In genomic region chr11:32420937-32421532, GRCh38 we compare ENCODE assay signal across 1 cellular context.
TF ChIP-seq lines count a peak whose summit lies in the region.

No MANE protein-coding gene starts in this region.

TF ChIP-seq in K562, 482 proteins besides CTCF, POLR2A, EP300 and RAD21 (continued from another document and continues in another):
- TF ChIP-seq L3MBTL2 (IDR thresholded peaks at IDR 0.05) = peak; percentile 69
- TF ChIP-seq GABPB2 (CRISPR knock-in tag; conservative IDR thresholded peaks at IDR 0.05) = no peak
- TF ChIP-seq USF2 (CRISPR knock-in tag; IDR thresholded peaks at IDR 0.05) = no peak
- TF ChIP-seq MYBL2 (IDR thresholded peaks at IDR 0.05; ENCODE audit: low read depth) = peak; percentile 76
- TF ChIP-seq MYBL2 (CRISPR knock-in tag; IDR thresholded peaks at IDR 0.05; ENCODE audit: borderline replicate concordance) = no peak
- TF ChIP-seq POU5F1 (IDR thresholded peaks at IDR 0.05; ENCODE audit: borderline replicate concordance, low read depth, low read length, partially characterized antibody) = no peak
- TF ChIP-seq, protein P1, sequence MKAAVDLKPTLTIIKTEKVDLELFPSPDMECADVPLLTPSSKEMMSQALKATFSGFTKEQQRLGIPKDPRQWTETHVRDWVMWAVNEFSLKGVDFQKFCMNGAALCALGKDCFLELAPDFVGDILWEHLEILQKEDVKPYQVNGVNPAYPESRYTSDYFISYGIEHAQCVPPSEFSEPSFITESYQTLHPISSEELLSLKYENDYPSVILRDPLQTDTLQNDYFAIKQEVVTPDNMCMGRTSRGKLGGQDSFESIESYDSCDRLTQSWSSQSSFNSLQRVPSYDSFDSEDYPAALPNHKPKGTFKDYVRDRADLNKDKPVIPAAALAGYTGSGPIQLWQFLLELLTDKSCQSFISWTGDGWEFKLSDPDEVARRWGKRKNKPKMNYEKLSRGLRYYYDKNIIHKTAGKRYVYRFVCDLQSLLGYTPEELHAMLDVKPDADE (conservative IDR thresholded peaks at IDR 0.05; ENCODE audit: control insufficient read depth, low read depth, low read length) = peak; percentile 82; the same call in 1 of the 2 replicates
- TF ChIP-seq, protein P2, sequence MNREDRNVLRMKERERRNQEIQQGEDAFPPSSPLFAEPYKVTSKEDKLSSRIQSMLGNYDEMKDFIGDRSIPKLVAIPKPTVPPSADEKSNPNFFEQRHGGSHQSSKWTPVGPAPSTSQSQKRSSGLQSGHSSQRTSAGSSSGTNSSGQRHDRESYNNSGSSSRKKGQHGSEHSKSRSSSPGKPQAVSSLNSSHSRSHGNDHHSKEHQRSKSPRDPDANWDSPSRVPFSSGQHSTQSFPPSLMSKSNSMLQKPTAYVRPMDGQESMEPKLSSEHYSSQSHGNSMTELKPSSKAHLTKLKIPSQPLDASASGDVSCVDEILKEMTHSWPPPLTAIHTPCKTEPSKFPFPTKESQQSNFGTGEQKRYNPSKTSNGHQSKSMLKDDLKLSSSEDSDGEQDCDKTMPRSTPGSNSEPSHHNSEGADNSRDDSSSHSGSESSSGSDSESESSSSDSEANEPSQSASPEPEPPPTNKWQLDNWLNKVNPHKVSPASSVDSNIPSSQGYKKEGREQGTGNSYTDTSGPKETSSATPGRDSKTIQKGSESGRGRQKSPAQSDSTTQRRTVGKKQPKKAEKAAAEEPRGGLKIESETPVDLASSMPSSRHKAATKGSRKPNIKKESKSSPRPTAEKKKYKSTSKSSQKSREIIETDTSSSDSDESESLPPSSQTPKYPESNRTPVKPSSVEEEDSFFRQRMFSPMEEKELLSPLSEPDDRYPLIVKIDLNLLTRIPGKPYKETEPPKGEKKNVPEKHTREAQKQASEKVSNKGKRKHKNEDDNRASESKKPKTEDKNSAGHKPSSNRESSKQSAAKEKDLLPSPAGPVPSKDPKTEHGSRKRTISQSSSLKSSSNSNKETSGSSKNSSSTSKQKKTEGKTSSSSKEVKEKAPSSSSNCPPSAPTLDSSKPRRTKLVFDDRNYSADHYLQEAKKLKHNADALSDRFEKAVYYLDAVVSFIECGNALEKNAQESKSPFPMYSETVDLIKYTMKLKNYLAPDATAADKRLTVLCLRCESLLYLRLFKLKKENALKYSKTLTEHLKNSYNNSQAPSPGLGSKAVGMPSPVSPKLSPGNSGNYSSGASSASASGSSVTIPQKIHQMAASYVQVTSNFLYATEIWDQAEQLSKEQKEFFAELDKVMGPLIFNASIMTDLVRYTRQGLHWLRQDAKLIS (CRISPR knock-in tag; IDR thresholded peaks at IDR 0.05) = 0 out of 2 replicates have a peak, but pooled peaks have one; percentile 42
- TF ChIP-seq MTA1 (IDR thresholded peaks at IDR 0.05; ENCODE audit: borderline replicate concordance) = 0 out of 2 replicates have a peak, but pooled peaks have one; percentile 15
- TF ChIP-seq CREB1 (IDR thresholded peaks at IDR 0.05) = no peak
- TF ChIP-seq CREB1 (CRISPR knock-in tag; IDR thresholded peaks at IDR 0.05) = no peak
- TF ChIP-seq, protein P3, sequence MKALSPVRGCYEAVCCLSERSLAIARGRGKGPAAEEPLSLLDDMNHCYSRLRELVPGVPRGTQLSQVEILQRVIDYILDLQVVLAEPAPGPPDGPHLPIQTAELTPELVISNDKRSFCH (CRISPR knock-in tag; IDR thresholded peaks at IDR 0.05) = no peak
- TF ChIP-seq, protein P3 (tag; IDR thresholded peaks at IDR 0.05) = peak; percentile 73; the same call in 1 of the 2 replicates
- TF ChIP-seq PTTG1 (tag; IDR thresholded peaks at IDR 0.05; ENCODE audit: low read depth) = no peak
- no peak for TF ChIP-seq ATF6 (CRISPR knock-in tag; IDR thresholded peaks at IDR 0.05)
- TF ChIP-seq ZFX (CRISPR knock-in tag; IDR thresholded peaks at IDR 0.05) = peak; percentile 45; the same call in 1 of the 2 replicates
- TF ChIP-seq, protein P4, sequence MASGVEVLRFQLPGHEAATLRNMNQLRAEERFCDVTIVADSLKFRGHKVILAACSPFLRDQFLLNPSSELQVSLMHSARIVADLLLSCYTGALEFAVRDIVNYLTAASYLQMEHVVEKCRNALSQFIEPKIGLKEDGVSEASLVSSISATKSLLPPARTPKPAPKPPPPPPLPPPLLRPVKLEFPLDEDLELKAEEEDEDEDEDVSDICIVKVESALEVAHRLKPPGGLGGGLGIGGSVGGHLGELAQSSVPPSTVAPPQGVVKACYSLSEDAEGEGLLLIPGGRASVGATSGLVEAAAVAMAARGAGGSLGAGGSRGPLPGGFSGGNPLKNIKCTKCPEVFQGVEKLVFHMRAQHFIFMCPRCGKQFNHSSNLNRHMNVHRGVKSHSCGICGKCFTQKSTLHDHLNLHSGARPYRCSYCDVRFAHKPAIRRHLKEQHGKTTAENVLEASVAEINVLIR (CRISPR knock-in tag; IDR thresholded peaks at IDR 0.05) = peak; percentile 23; the same call in 1 of the 2 replicates
- TF ChIP-seq MLLT1 (IDR thresholded peaks at IDR 0.05) = 0 out of 4 replicates have a peak, but pooled peaks of 1 of the 2 experiments have one; percentile 46
- peak; percentile 86 for TF ChIP-seq GATA2 (CRISPR knock-in tag; IDR thresholded peaks at IDR 0.05)
- peak; percentile 65; the same call in 1 of the 2 replicates for TF ChIP-seq BRD4 (IDR thresholded peaks at IDR 0.05)
- no peak for TF ChIP-seq SRSF7 (optimal IDR thresholded peaks at IDR 0.05; ENCODE audit: low read depth, low read length)
- TF ChIP-seq, protein P5, sequence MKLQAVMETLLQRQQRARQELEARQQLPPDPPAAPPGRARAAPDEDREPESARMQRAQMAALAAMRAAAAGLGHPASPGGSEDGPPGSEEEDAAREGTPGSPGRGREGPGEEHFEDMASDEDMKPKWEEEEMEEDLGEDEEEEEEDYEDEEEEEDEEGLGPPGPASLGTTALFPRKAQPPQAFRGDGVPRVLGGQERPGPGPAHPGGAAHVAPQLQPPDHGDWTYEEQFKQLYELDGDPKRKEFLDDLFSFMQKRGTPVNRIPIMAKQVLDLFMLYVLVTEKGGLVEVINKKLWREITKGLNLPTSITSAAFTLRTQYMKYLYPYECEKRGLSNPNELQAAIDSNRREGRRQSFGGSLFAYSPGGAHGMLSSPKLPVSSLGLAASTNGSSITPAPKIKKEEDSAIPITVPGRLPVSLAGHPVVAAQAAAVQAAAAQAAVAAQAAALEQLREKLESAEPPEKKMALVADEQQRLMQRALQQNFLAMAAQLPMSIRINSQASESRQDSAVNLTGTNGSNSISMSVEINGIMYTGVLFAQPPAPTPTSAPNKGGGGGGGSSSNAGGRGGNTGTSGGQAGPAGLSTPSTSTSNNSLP (IDR thresholded peaks at IDR 0.05; ENCODE audit: borderline replicate concordance, low read depth, low read length) = 0 out of 2 replicates have a peak, but pooled peaks have one; percentile 32
- TF ChIP-seq KAT7 (CRISPR knock-in tag; IDR thresholded peaks at IDR 0.05; ENCODE audit: borderline replicate concordance) = no peak
- TF ChIP-seq ZNF76 (CRISPR knock-in tag; IDR thresholded peaks at IDR 0.05; ENCODE audit: borderline replicate concordance) = peak; percentile 61; the same call in 1 of the 2 replicates
- TF ChIP-seq ETV1 (tag; conservative IDR thresholded peaks at IDR 0.05; ENCODE audit: low read depth) = peak; percentile 97
- TF ChIP-seq ZNF133 (CRISPR knock-in tag; IDR thresholded peaks at IDR 0.05) = no peak
- no peak for TF ChIP-seq SNIP1 (IDR thresholded peaks at IDR 0.05; ENCODE audit: low read depth)
- TF ChIP-seq, protein P6, sequence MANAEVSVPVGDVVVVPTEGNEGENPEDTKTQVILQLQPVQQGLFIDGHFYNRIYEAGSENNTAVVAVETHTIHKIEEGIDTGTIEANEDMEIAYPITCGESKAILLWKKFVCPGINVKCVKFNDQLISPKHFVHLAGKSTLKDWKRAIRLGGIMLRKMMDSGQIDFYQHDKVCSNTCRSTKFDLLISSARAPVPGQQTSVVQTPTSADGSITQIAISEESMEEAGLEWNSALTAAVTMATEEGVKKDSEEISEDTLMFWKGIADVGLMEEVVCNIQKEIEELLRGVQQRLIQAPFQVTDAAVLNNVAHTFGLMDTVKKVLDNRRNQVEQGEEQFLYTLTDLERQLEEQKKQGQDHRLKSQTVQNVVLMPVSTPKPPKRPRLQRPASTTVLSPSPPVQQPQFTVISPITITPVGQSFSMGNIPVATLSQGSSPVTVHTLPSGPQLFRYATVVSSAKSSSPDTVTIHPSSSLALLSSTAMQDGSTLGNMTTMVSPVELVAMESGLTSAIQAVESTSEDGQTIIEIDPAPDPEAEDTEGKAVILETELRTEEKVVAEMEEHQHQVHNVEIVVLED (CRISPR knock-in tag; IDR thresholded peaks at IDR 0.05) = no peak
- no peak for TF ChIP-seq ETS2 (tag; IDR thresholded peaks at IDR 0.05; ENCODE audit: borderline replicate concordance, poor library complexity, severe bottlenecking)
- 0 out of 2 replicates have a peak, but pooled peaks have one; percentile 31 for TF ChIP-seq DIDO1 (tag; IDR thresholded peaks at IDR 0.05; ENCODE audit: low read depth)
- no peak for TF ChIP-seq RREB1 (CRISPR knock-in tag; IDR thresholded peaks at IDR 0.05)
- TF ChIP-seq CTBP1 (IDR thresholded peaks at IDR 0.05; ENCODE audit: borderline replicate concordance) = peak; percentile 66; the same call in 1 of the 2 replicates
- TF ChIP-seq, protein P7, sequence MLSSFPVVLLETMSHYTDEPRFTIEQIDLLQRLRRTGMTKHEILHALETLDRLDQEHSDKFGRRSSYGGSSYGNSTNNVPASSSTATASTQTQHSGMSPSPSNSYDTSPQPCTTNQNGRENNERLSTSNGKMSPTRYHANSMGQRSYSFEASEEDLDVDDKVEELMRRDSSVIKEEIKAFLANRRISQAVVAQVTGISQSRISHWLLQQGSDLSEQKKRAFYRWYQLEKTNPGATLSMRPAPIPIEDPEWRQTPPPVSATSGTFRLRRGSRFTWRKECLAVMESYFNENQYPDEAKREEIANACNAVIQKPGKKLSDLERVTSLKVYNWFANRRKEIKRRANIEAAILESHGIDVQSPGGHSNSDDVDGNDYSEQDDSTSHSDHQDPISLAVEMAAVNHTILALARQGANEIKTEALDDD (IDR thresholded peaks at IDR 0.05) = no peak
- peak; percentile 28; the same call in 1 of the 2 replicates for TF ChIP-seq TCF3 (CRISPR knock-in tag; IDR thresholded peaks at IDR 0.05)
